Comparison of ENCODE assay signal across 11 cellular contexts in genomic region chr22:31289335-31289734, GRCh38. TPM values are rescaled to one million over a fixed set of nuclear protein-coding genes. Genes with fewer than 3 reads are reported as not detected.
DNase-seq lines count a peak whose midpoint lies in the region; ATAC-seq and TF ChIP-seq lines count a peak whose summit lies in the region.
"Had no signal": no experiment of that assay in that cellular context is flagged by ENCODE, and none has a peak within 500 bp of the region (broad histone marks: within the 10 kb centered on the region; RNA-seq: fewer than 3 reads in every experiment).

No MANE protein-coding gene starts in this region.

- H3K18ac ChIP-seq in mesenchymal stem cell (ENCODE audit: low read depth in 1 of 2, low read length in 2 of 2), result no peak overlapping the region

- no peak overlapping the region for H3K14ac ChIP-seq in mesenchymal stem cell (ENCODE audit: low read length in 2 of 2)

- peaks cover 36% of the 10 kb centered on the region for H3K36me3 Mint-ChIP-seq in activated CD8-positive, alpha-beta T cell treated with anti-CD3 and anti-CD28 coated beads, Interleukin-2, amount 10 ng/mL, durations not matched to agents 7 days and 5 days (ENCODE audit: low read depth)

- no peak for ATAC-seq in heart left ventricle
- ATAC-seq in left ventricle myocardium superior, result no peak
- no peak for ATAC-seq in activated CD8-positive, alpha-beta T cell treated with anti-CD3 and anti-CD28 coated beads, Interleukin-2, amount 10 ng/mL, durations not matched to agents 7 days and 5 days
- ATAC-seq in GM21360 (IDR thresholded peaks at IDR 0.05; ENCODE audit: unreplicated experiment), result no peak

- peak overlapping the region; percentile 99 for H3K27ac Mint-ChIP-seq in activated CD8-positive, alpha-beta T cell treated with anti-CD3 and anti-CD28 coated beads, Interleukin-2, amount 10 ng/mL, durations not matched to agents 7 days and 5 days

- peak overlapping the region; percentile 90 for H3K9ac ChIP-seq in mesenchymal stem cell (ENCODE audit: low read length)

- no peaks in the 10 kb centered on the region for H3K27me3 Mint-ChIP-seq in activated CD8-positive, alpha-beta T cell treated with anti-CD3 and anti-CD28 coated beads, Interleukin-2, amount 10 ng/mL, durations not matched to agents 7 days and 5 days (ENCODE audit: low read depth)

- peaks cover 7% of the 10 kb centered on the region for H3K79me1 ChIP-seq in mesenchymal stem cell (replicated peaks; ENCODE audit: low read length, poor library complexity, severe bottlenecking)

- in situ Hi-C loops in brain microvascular endothelial cell (cut with HindIII; ENCODE audit: low pct_ligation_motif_present, low sequenced_read_pairs) (no loop called here), ACHN (cut with HindIII; ENCODE audit: low pct_ligation_motif_present, low pct_unique_long_range_greater_than_20kb, low sequenced_read_pairs) (no loop called here)

- H3K4me1 ChIP-seq in heart left ventricle, result peaks cover 3 to 80% (median 47%) of the 10 kb centered on the region in 12 donors
- H3K4me1 ChIP-seq in mesenchymal stem cell (ENCODE audit: control insufficient read depth, insufficient read depth, low read depth, low read length), result peaks cover 8% of the 10 kb centered on the region
- H3K4me1 ChIP-seq in uterus, result peaks cover 7 to 15% of the 10 kb centered on the region in 2 donors

- H3K27me3 ChIP-seq in heart left ventricle, result no peaks in the 10 kb centered on the region
- H3K27me3 ChIP-seq in mesenchymal stem cell (ENCODE audit: control insufficient read depth in 1 of 2, insufficient read depth in 1 of 2, low read length in 2 of 2), result no peaks in the 10 kb centered on the region
- H3K27me3 ChIP-seq in uterus, result no peaks in the 10 kb centered on the region
- H3K27me3 ChIP-seq in brain microvascular endothelial cell (replicated peaks), result no peaks in the 10 kb centered on the region
- H3K27me3 ChIP-seq: pancreas had no signal

- TF ChIP-seq CTCF in heart left ventricle (IDR thresholded peaks at IDR 0.05) (no peak), uterus (IDR thresholded peaks at IDR 0.05) (no peak), brain microvascular endothelial cell (IDR thresholded peaks at IDR 0.05; ENCODE audit: low read depth, low read length, missing control alignments) (no peak)

- WGBS in heart left ventricle, 4 donors, result 83 to 87% (median 84%) methylated on average over 13 of the region's 13 CpGs
- 90% methylated on average over 11 of the region's 13 CpGs for WGBS in mesenchymal stem cell

- H3K4me1 Mint-ChIP-seq in activated CD8-positive, alpha-beta T cell treated with anti-CD3 and anti-CD28 coated beads, Interleukin-2, amount 10 ng/mL, durations not matched to agents 7 days and 5 days (ENCODE audit: low read depth), result peaks cover 85% of the 10 kb centered on the region

- DNase-seq in heart left ventricle (no peak), left ventricle myocardium superior (no peak), mesenchymal stem cell (no peak), uterus (no peak), brain microvascular endothelial cell (no peak), ACHN (no peak)
- no peak for DNase-seq in activated CD8-positive, alpha-beta T cell treated with anti-CD3 and anti-CD28 coated beads, Interleukin-2, amount 10 ng/mL, durations not matched to agents 7 days and 5 days
- DNase-seq: erythroblast had no signal

- H3K9me3 ChIP-seq in heart left ventricle (no peaks in the 10 kb centered on the region), mesenchymal stem cell (ENCODE audit: control insufficient read depth, low read length) (no peaks in the 10 kb centered on the region), uterus (no peaks in the 10 kb centered on the region)
- H3K9me3 ChIP-seq: HAP-1, pancreas had no signal

- no peak overlapping the region for H2BK120ac ChIP-seq in mesenchymal stem cell (ENCODE audit: low read depth, low read length)

- POLR2A ChIA-PET in activated CD8-positive, alpha-beta T cell treated with anti-CD3 and anti-CD28 coated beads, Interleukin-2, amount 10 ng/mL, durations not matched to agents 7 days and 5 days (lab: Charles Lee), result interaction anchor here (0.6 to 6.0 kb wide), 12 partner anchors 9 to 320 kb away, joined by 3 to 99 read pairs (median 6); partner anchors contain the start of genes LIMK2 and PATZ1

- no peaks in the 10 kb centered on the region for H3K9me3 Mint-ChIP-seq in activated CD8-positive, alpha-beta T cell treated with anti-CD3 and anti-CD28 coated beads, Interleukin-2, amount 10 ng/mL, durations not matched to agents 7 days and 5 days (ENCODE audit: insufficient read depth)

- H3K4me2 ChIP-seq in mesenchymal stem cell (ENCODE audit: low read length, poor library complexity, severe bottlenecking), result no peak overlapping the region

- no peak overlapping the region for H2BK5ac ChIP-seq in mesenchymal stem cell (ENCODE audit: low read depth, low read length, poor library complexity, severe bottlenecking)

- H3K36me3 ChIP-seq in heart left ventricle, result peaks cover 0 to 56% (median 46%) of the 10 kb centered on the region in 9 donors
- H3K36me3 ChIP-seq in mesenchymal stem cell (ENCODE audit: control insufficient read depth in 1 of 2, insufficient read depth in 2 of 2, low read depth in 1 of 2, low read length in 2 of 2), result peaks cover 24 to 50% of the 10 kb centered on the region in 2 experiments
- H3K36me3 ChIP-seq in uterus, result no peaks in the 10 kb centered on the region
- peaks cover 2% of the 10 kb centered on the region for H3K36me3 ChIP-seq in brain microvascular endothelial cell (replicated peaks)
- H3K36me3 ChIP-seq: HAP-1 had no signal

- peak overlapping the region in 1 of 2 experiments; percentile 56 for H2BK12ac ChIP-seq in mesenchymal stem cell (ENCODE audit: low read length in 2 of 2)

- peak overlapping the region; percentile 26 for H2BK15ac ChIP-seq in mesenchymal stem cell (ENCODE audit: low read depth, poor library complexity, severe bottlenecking)

- peak overlapping the region in 1 of 2 experiments; percentile 54 for H3K4ac ChIP-seq in mesenchymal stem cell (ENCODE audit: low read depth in 1 of 2, low read length in 2 of 2)

- H3K27ac ChIP-seq in heart left ventricle, result peak overlapping the region in 10 of 12 donors; percentile 87 to 99 (median 96)
- no peak overlapping the region for H3K27ac ChIP-seq in mesenchymal stem cell (ENCODE audit: low read length, poor library complexity, severe bottlenecking)
- H3K27ac ChIP-seq in uterus, result peak overlapping the region; percentile 92 to 100
- H3K27ac ChIP-seq in brain microvascular endothelial cell, result no peak overlapping the region

- CTCF ChIA-PET in activated CD8-positive, alpha-beta T cell treated with anti-CD3 and anti-CD28 coated beads, Interleukin-2, amount 10 ng/mL, durations not matched to agents 7 days and 5 days (lab: Charles Lee), result interaction anchor here (1.1 to 7.1 kb wide), 7 partner anchors 9 to 319 kb away, joined by 3 to 92 read pairs (median 5); no protein-coding TSS in a partner anchor

- peak overlapping the region; percentile 63 for H2AK5ac ChIP-seq in mesenchymal stem cell (ENCODE audit: low read length, severe bottlenecking)

- no peak overlapping the region for H4K8ac ChIP-seq in mesenchymal stem cell (ENCODE audit: low read length)

- no peak overlapping the region for H4K91ac ChIP-seq in mesenchymal stem cell (ENCODE audit: low read length)

- TF ChIP-seq POLR2A in heart left ventricle (IDR thresholded peaks at IDR 0.05) (no peak), uterus (IDR thresholded peaks at IDR 0.05) (no peak)

- peak overlapping the region; percentile 97 for H3K4me3 Mint-ChIP-seq in activated CD8-positive, alpha-beta T cell treated with anti-CD3 and anti-CD28 coated beads, Interleukin-2, amount 10 ng/mL, durations not matched to agents 7 days and 5 days

- H3K4me3 ChIP-seq in heart left ventricle (peak overlapping the region in 7 of 12 donors; percentile 60 to 93 (median 74)), mesenchymal stem cell (ENCODE audit: insufficient read depth in 1 of 2, low read depth in 1 of 2, low read length in 2 of 2) (peak overlapping the region in 1 of 2 experiments; percentile 93), uterus (peak overlapping the region; percentile 34 to 65), brain microvascular endothelial cell (ENCODE audit: low read depth, low read length) (no peak overlapping the region)

- no peak overlapping the region for H3K23ac ChIP-seq in mesenchymal stem cell (ENCODE audit: low read length in 2 of 2)

- intact Hi-C loops in heart left ventricle (cut with DNase I), result no loop called here
- intact Hi-C loops in left ventricle myocardium superior (cut with micrococcal nuclease), result no loop called here
- intact Hi-C loops in uterus (cut with DNase I; ENCODE audit: low total_unique reads), result no loop called here

- H2AFZ ChIP-seq in mesenchymal stem cell (ENCODE audit: low read depth, low read length), result no peak overlapping the region

RNA-seq across cellular contexts. Expression of gene PIK3IP1, which starts 3.0 kb away (rescaled TPM):
- total RNA-seq in heart left ventricle, result 10 to 100 TPM in 7 of 9 donors, 1 to 10 TPM in 2; 3.8 to 40.7 (median 27.8) TPM
- 1 to 10 TPM; 4.0 to 7.8 TPM for polyA plus RNA-seq in heart left ventricle
- total RNA-seq in left ventricle myocardium superior, result 15.3 TPM
- 10 to 100 TPM; 13.2 to 16.1 TPM for total RNA-seq in activated CD8-positive, alpha-beta T cell treated with anti-CD3 and anti-CD28 coated beads, Interleukin-2, amount 10 ng/mL, durations not matched to agents 7 days and 5 days
- 28.6 TPM for polyA plus RNA-seq in mesenchymal stem cell (2013, experiment 1 of 2)
- 29.9 TPM for polyA plus RNA-seq in mesenchymal stem cell (2013, experiment 2 of 2)
- total RNA-seq in uterus, result 10 to 100 TPM; 12.7 to 35.1 (median 24.7) TPM

RNA-seq across cellular contexts. Expression of gene PATZ1, which starts 56.8 kb away (rescaled TPM):
- 10 to 100 TPM in 7 of 9 donors, 1 to 10 TPM in 2; 8.1 to 20.1 (median 12.9) TPM for total RNA-seq in heart left ventricle
- polyA plus RNA-seq in heart left ventricle, result 1 to 10 TPM; 7.7 to 8.4 TPM
- total RNA-seq in left ventricle myocardium superior, result 11.5 TPM
- total RNA-seq in activated CD8-positive, alpha-beta T cell treated with anti-CD3 and anti-CD28 coated beads, Interleukin-2, amount 10 ng/mL, durations not matched to agents 7 days and 5 days, result 10 to 100 TPM; 31.0 to 31.6 TPM
- 10.3 TPM for polyA plus RNA-seq in mesenchymal stem cell (2013, experiment 1 of 2)
- 10.6 TPM for polyA plus RNA-seq in mesenchymal stem cell (2013, experiment 2 of 2)
- total RNA-seq in uterus, result 10 to 100 TPM in 3 of 4 donors, 1 to 10 TPM in 1; 9.2 to 38.8 (median 25.1) TPM

Comparison
In these comparisons a context has a peak if more than half of its experiments do, and no peak if none do; other contexts are left out.
1. H3K27ac ChIP-seq: peak in heart left ventricle (10 of 12) and uterus (2 of 2); none in mesenchymal stem cell (single experiment) and brain microvascular endothelial cell (single experiment).